In genomic region chr13:73273276-73273675, GRCh38 we compare ENCODE assay signal across 20 cellular contexts.
"Had no signal": no experiment of that assay in that cellular context is flagged by ENCODE, and none has a peak within 500 bp of the region (broad histone marks: within the 10 kb centered on the region; RNA-seq: fewer than 3 reads in every experiment).

No MANE protein-coding gene starts in this region.

- H3K27me3 ChIP-seq: hepatocyte, neutrophil, right lobe of liver, stomach had no signal

- H3K4me3 Mint-ChIP-seq: endodermal cell had no signal

- H3K27ac ChIP-seq: coronary artery, hepatocyte, neutrophil, psoas muscle, right lobe of liver, skin epidermis, stomach had no signal

- H3K4me2 ChIP-seq: hepatocyte had no signal

- DNase-seq: effector CD4-positive, alpha-beta T cell; endodermal cell; head of caudate nucleus; midbrain; naive thymus-derived CD4-positive, alpha-beta T cell; psoas muscle; retina; right lobe of liver; stimulated activated CD4-positive, alpha-beta T cell treated with anti-CD3 and anti-CD28 coated beads, Interleukin-12 subunit alpha, Interleukin-12 subunit beta, amount 100 ng/mL, for 4 hours; stimulated activated naive CD4-positive, alpha-beta T cell; stomach; substantia nigra had no signal

- ATAC-seq: left lobe of liver; naive thymus-derived CD4-positive, alpha-beta T cell; right lobe of liver had no signal

- H3K4me1 ChIP-seq: psoas muscle, right lobe of liver had no signal

- H3K79me2 ChIP-seq: hepatocyte had no signal

- H3K36me3 ChIP-seq: neutrophil, right lobe of liver, stomach, thoracic aorta had no signal

- H3K27ac Mint-ChIP-seq: endodermal cell; naive thymus-derived CD4-positive, alpha-beta T cell had no signal

- H3K9me3 ChIP-seq: psoas muscle, right lobe of liver, thoracic aorta had no signal

- H3K4me1 Mint-ChIP-seq: endodermal cell had no signal

- H2AFZ ChIP-seq: hepatocyte had no signal

- FAIRE-seq: endothelial cell of umbilical vein, urothelium cell line had no signal

- H3K4me3 ChIP-seq: coronary artery, hepatocyte, psoas muscle, right lobe of liver, skin epidermis, stomach, thoracic aorta had no signal
